Comparison of ENCODE assay signal across 10 cellular contexts in genomic region chr17:46898364-46898763, GRCh38. TPM values are rescaled to one million over a fixed set of nuclear protein-coding genes. Genes with fewer than 3 reads are reported as not detected.
"Had no signal": no experiment of that assay in that cellular context is flagged by ENCODE, and none has a peak within 500 bp of the region (broad histone marks: within the 10 kb centered on the region; RNA-seq: fewer than 3 reads in every experiment).

No MANE protein-coding gene starts in this region.

- H3K4me3 ChIP-seq: GM23248, HAP-1, K562 had no signal

- H3K9ac ChIP-seq: GM23248 had no signal

- FAIRE-seq: K562 had no signal

- H3K4me1 ChIP-seq: HAP-1 had no signal

- H2AFZ ChIP-seq: GM23248 had no signal

- ATAC-seq: HCT116, K562 had no signal

- H3K27ac Mint-ChIP-seq: HFFc6 had no signal

- H3K4me3 Mint-ChIP-seq: HFFc6 had no signal

- DNase-seq: GM23248, GOT3, H7, HFFc6, IMR-90, KG1 had no signal

- H3K27ac ChIP-seq: GM23248 had no signal

- H3K9me3 ChIP-seq: HAP-1 had no signal

- H3K36me3 ChIP-seq: HAP-1 had no signal

RNA-seq across cellular contexts. Expression of gene WNT9B, which starts 47.0 kb away (rescaled TPM):
- total RNA-seq: GM23248, H4, HFFc6, IMR-90, K562 had no signal
